18 cellular contexts compared by ENCODE assay signal in the genomic region with DNA sequence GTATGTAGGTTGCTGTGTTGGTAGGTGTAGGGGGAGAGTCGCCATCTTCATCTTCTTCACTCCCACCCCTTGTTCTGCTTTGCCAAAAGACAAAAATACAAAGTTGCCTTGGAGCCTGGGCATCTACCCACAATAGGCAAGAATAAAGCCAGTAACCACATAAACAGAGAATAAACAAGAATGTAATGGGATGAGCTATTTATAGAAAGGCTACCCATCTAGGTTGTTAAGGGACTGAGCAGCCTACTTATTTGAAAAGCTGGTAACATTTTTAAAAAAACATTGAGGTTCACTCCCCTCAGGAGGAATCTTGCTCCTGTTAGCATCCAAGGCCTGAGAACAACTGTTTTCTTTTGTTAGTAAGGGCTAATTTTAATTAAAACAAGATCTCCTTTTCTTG.
"Had no signal": no experiment of that assay in that cellular context is flagged by ENCODE, and none has a peak within 500 bp of the region (broad histone marks: within the 10 kb centered on the region; RNA-seq: fewer than 3 reads in every experiment).

No MANE protein-coding gene starts in this region.

- H3K27ac ChIP-seq: esophagus squamous epithelium, gastrocnemius medialis, heart right ventricle, left lung, testis, upper lobe of right lung had no signal

- H3K36me3 ChIP-seq: esophagus squamous epithelium, gastrocnemius medialis, heart right ventricle, left lung, upper lobe of right lung had no signal

- H3K9me3 ChIP-seq: esophagus squamous epithelium, gastrocnemius medialis, heart right ventricle, left lung, testis, upper lobe of right lung had no signal

- DNase-seq: activated CD4-positive, alpha-beta T cell treated with anti-CD3 and anti-CD28 coated beads, Interleukin-2, amount 50 U/mL, for 48 hours; activated CD4-positive, CD25-positive, alpha-beta regulatory T cell treated with anti-CD3 and anti-CD28 coated beads, Interleukin-2, amount 50 U/mL, for 72 hours; activated CD8-positive, alpha-beta memory T cell treated with anti-CD3 and anti-CD28 coated beads, Interleukin-2, amount 10 ng/mL, durations not matched to agents 7 days and 5 days; activated gamma-delta T cell treated with Interleukin-2 at 50 U/mL for 16 hours; activated naive CD8-positive, alpha-beta T cell treated with anti-CD3 and anti-CD28 coated beads, Interleukin-2, amount 10 ng/mL, durations not matched to agents 7 days and 5 days; activated T-cell treated with anti-CD3 and anti-CD28 coated beads, Interleukin-2, amount 50 U/mL, for 4 hours; aorta; esophagus squamous epithelium; gastrocnemius medialis; heart right ventricle; islet precursor cell; left lung; mesendoderm; stimulated activated CD4-positive, alpha-beta T cell treated with anti-CD3 and anti-CD28 coated beads, Interleukin-15, amount 100 ng/mL, for 24 hours; stimulated activated CD4-positive, alpha-beta T cell treated with anti-CD3 and anti-CD28 coated beads, Interleukin-4, amount 100 ng/mL, for 24 hours; stimulated activated naive CD8-positive, alpha-beta T cell treated with anti-CD3 and anti-CD28 coated beads, Interleukin-15, amount 100 ng/mL, for 72 hours; testis; upper lobe of right lung had no signal

- ATAC-seq: activated CD8-positive, alpha-beta memory T cell treated with anti-CD3 and anti-CD28 coated beads, Interleukin-2, amount 10 ng/mL, durations not matched to agents 7 days and 5 days; activated T-cell treated with anti-CD3 and anti-CD28 coated beads, Interleukin-2, amount 50 U/mL, for 4 hours; gastrocnemius medialis; left lung; stimulated activated naive CD8-positive, alpha-beta T cell treated with anti-CD3 and anti-CD28 coated beads, Interleukin-15, amount 100 ng/mL, for 72 hours had no signal

- H3K4me1 ChIP-seq: gastrocnemius medialis, testis, upper lobe of right lung had no signal

- H3K4me3 ChIP-seq: esophagus squamous epithelium, gastrocnemius medialis, heart right ventricle, left lung, testis, upper lobe of right lung had no signal

- H3K27me3 ChIP-seq: esophagus squamous epithelium, gastrocnemius medialis, heart right ventricle, left lung, testis, upper lobe of right lung had no signal
